1 cellular context compared by ENCODE assay signal in the genomic region with DNA sequence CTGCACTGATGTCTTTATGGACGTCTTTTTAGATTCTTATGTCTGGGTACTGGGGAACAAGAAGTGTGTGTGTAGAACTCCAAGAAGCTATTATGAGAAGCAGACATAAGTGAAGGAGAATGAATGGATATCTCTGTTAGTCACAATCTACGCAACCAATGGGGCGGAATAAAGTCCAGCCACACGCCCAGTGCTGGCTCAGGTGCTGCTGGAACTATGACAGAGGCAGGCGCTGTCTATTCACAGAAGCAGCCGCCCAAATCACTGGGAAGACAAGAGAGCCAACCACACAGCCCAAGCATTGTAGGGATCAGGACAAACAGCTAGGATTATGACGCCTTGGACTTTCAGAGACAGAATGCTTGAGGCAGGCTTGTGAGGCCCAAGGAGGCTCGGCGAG.
TF ChIP-seq lines count a peak whose summit lies in the region.

No MANE protein-coding gene starts in this region.

TF ChIP-seq in HepG2, 621 proteins besides CTCF, POLR2A, EP300 and RAD21:
- TF ChIP-seq SRSF9 (IDR thresholded peaks at IDR 0.05; ENCODE audit: borderline replicate concordance, insufficient read depth, low read depth, low read length, poor library complexity, severe bottlenecking), result no peak
- no peak for TF ChIP-seq GABPB1 (CRISPR knock-in tag; IDR thresholded peaks at IDR 0.05)
- no peak for TF ChIP-seq NONO (IDR thresholded peaks at IDR 0.05)
- no peak for TF ChIP-seq NONO (CRISPR knock-in tag; conservative IDR thresholded peaks at IDR 0.05)
- 0 out of 2 replicates have a peak, but pooled peaks have one; percentile 37 for TF ChIP-seq POLR2G (IDR thresholded peaks at IDR 0.05; ENCODE audit: low read depth, low read length)
- TF ChIP-seq, protein P1, sequence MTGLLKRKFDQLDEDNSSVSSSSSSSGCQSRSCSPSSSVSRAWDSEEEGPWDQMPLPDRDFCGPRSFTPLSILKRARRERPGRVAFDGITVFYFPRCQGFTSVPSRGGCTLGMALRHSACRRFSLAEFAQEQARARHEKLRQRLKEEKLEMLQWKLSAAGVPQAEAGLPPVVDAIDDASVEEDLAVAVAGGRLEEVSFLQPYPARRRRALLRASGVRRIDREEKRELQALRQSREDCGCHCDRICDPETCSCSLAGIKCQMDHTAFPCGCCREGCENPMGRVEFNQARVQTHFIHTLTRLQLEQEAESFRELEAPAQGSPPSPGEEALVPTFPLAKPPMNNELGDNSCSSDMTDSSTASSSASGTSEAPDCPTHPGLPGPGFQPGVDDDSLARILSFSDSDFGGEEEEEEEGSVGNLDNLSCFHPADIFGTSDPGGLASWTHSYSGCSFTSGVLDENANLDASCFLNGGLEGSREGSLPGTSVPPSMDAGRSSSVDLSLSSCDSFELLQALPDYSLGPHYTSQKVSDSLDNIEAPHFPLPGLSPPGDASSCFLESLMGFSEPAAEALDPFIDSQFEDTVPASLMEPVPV (CRISPR knock-in tag; IDR thresholded peaks at IDR 0.05), result no peak
- TF ChIP-seq, protein P2, sequence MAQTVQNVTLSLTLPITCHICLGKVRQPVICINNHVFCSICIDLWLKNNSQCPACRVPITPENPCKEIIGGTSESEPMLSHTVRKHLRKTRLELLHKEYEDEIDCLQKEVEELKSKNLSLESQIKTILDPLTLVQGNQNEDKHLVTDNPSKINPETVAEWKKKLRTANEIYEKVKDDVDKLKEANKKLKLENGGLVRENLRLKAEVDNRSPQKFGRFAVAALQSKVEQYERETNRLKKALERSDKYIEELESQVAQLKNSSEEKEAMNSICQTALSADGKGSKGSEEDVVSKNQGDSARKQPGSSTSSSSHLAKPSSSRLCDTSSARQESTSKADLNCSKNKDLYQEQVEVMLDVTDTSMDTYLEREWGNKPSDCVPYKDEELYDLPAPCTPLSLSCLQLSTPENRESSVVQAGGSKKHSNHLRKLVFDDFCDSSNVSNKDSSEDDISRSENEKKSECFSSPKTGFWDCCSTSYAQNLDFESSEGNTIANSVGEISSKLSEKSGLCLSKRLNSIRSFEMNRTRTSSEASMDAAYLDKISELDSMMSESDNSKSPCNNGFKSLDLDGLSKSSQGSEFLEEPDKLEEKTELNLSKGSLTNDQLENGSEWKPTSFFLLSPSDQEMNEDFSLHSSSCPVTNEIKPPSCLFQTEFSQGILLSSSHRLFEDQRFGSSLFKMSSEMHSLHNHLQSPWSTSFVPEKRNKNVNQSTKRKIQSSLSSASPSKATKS (CRISPR knock-in tag; IDR thresholded peaks at IDR 0.05), result no peak
- TF ChIP-seq GTF2F1 (IDR thresholded peaks at IDR 0.05; ENCODE audit: low read length), result no peak
- TF ChIP-seq, protein P3, sequence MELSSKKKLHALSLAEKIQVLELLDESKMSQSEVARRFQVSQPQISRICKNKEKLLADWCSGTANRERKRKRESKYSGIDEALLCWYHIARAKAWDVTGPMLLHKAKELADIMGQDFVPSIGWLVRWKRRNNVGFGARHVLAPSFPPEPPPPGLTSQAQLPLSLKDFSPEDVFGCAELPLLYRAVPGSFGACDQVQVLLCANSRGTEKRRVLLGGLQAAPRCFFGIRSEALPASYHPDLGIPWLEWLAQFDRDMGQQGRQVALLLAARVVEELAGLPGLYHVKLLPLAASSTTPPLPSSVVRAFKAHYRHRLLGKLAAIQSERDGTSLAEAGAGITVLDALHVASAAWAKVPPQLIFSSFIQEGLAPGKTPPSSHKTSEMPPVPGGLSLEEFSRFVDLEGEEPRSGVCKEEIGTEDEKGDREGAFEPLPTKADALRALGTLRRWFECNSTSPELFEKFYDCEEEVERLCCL (CRISPR knock-in tag; IDR thresholded peaks at IDR 0.05; ENCODE audit: borderline replicate concordance), result no peak
